29 cellular contexts compared by ENCODE assay signal in the genomic region with DNA sequence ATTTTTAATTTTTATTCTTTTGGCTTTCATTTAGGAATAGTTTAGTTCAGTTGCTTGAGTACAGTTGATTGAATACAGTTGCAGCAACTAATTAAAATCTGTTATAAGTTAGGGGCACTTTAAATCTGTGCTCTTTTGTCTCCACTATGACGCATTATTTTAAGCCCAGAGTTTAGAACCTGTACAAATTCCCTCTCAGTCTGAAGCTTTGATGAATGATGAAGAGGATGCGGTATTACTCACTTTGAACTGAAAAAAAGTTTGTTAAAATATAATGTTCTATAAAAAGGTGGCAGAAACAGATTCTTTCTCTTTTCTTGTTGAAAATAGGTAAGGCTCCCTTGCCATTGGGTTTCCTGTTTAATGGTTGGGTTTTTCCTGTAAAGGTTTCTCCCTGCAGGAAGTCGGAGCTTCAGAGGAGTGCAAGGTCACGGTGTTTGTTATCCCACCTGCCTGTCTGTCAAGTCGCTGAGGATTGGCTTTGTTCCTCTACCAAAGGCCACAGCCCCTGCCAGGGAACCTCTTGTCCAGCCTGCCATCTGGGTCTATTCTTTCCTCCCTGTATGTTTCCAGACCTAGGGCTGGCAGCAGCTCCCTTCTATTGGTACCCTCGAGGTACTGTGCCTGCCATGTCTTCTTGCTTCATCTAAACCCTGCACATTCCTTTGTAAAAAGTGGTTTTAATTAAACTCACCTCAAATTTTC. TPM values are rescaled to one million over a fixed set of nuclear protein-coding genes. Genes with fewer than 3 reads are reported as not detected.
DNase-seq lines count a peak whose midpoint lies in the region; ATAC-seq and TF ChIP-seq lines count a peak whose summit lies in the region.
"Had no signal": no experiment of that assay in that cellular context is flagged by ENCODE, and none has a peak within 500 bp of the region (broad histone marks: within the 10 kb centered on the region; RNA-seq: fewer than 3 reads in every experiment).

No MANE protein-coding gene starts in this region.

- no peaks in the 10 kb centered on the region for H3K9me3 ChIP-seq in HAP-1
- H3K9me3 ChIP-seq: BLaER1, gastroesophageal sphincter, MG63 had no signal

- ATAC-seq in GM23338 (peak; percentile 69), HG02840 (IDR thresholded peaks at IDR 0.05; ENCODE audit: low FRiP score, unreplicated experiment) (no peak)
- ATAC-seq: gastroesophageal sphincter; left cardiac atrium; Right ventricle myocardium inferior; stimulated activated memory B cell treated with anti-CD40 and anti-IgM and Interleukin-4, amounts not matched to agents 10 μg/mL and 1 μg/mL and 100 μg/mL, for 72 hours had no signal

- peaks cover 2% of the 10 kb centered on the region for H3K27me3 Mint-ChIP-seq in GM23338 (ENCODE audit: insufficient read depth, low read depth, poor library complexity)
- H3K27me3 Mint-ChIP-seq: type B pancreatic cell had no signal

- H3K36me3 Mint-ChIP-seq in GM23338 (ENCODE audit: low read depth), result no peaks in the 10 kb centered on the region
- H3K36me3 Mint-ChIP-seq: activated CD4-positive, alpha-beta memory T cell treated with anti-CD3 and anti-CD28 coated beads for 36 hours; immature natural killer cell; stimulated activated memory B cell treated with anti-CD40 and anti-IgM and Interleukin-4, amounts not matched to agents 10 μg/mL and 1 μg/mL and 100 μg/mL, for 72 hours; type B pancreatic cell had no signal

- H3K36me3 ChIP-seq in GM23338 (ENCODE audit: insufficient read depth), result no peaks in the 10 kb centered on the region
- no peaks in the 10 kb centered on the region for H3K36me3 ChIP-seq in HAP-1 (replicated peaks)
- H3K36me3 ChIP-seq: BLaER1, gastroesophageal sphincter, MG63 had no signal

- H3K4me2 ChIP-seq in GM23338, result no peak overlapping the region
- H3K4me2 ChIP-seq: BLaER1, hepatocyte, KMS-11 had no signal

- in situ Hi-C loops in HAP-1 (cut with MboI; ENCODE audit: low sequenced_read_pairs), result no loop called here

- peak overlapping the region; percentile 45; the same call in 1 of the 2 replicates for H2AFZ ChIP-seq in GM23338
- H2AFZ ChIP-seq: hepatocyte had no signal

- no peak overlapping the region for H3K27ac Mint-ChIP-seq in GM23338
- H3K27ac Mint-ChIP-seq: activated CD4-positive, alpha-beta memory T cell treated with anti-CD3 and anti-CD28 coated beads for 36 hours; immature natural killer cell; nephron; stimulated activated memory B cell treated with anti-CD40 and anti-IgM and Interleukin-4, amounts not matched to agents 10 μg/mL and 1 μg/mL and 100 μg/mL, for 72 hours; type B pancreatic cell had no signal

- no peaks in the 10 kb centered on the region for H3K9me3 Mint-ChIP-seq in GM23338
- H3K9me3 Mint-ChIP-seq: activated CD4-positive, alpha-beta memory T cell treated with anti-CD3 and anti-CD28 coated beads for 36 hours; immature natural killer cell; nephron; stimulated activated memory B cell treated with anti-CD40 and anti-IgM and Interleukin-4, amounts not matched to agents 10 μg/mL and 1 μg/mL and 100 μg/mL, for 72 hours; type B pancreatic cell had no signal

- H3K9me2 ChIP-seq in GM23338 (ENCODE audit: insufficient read depth), result no peaks in the 10 kb centered on the region

- H3F3A ChIP-seq in GM23338 (replicated peaks; ENCODE audit: low read depth), result no peaks in the 10 kb centered on the region

- peaks cover 12% of the 10 kb centered on the region for H3K4me1 Mint-ChIP-seq in GM23338
- H3K4me1 Mint-ChIP-seq: immature natural killer cell; nephron; stimulated activated memory B cell treated with anti-CD40 and anti-IgM and Interleukin-4, amounts not matched to agents 10 μg/mL and 1 μg/mL and 100 μg/mL, for 72 hours had no signal

- H3K79me2 ChIP-seq in GM23338 (replicated peaks; ENCODE audit: insufficient read depth), result no peaks in the 10 kb centered on the region
- H3K79me2 ChIP-seq: hepatocyte had no signal

- H4K20me1 ChIP-seq in GM23338 (replicated peaks; ENCODE audit: insufficient read depth), result no peaks in the 10 kb centered on the region
- H4K20me1 ChIP-seq: BLaER1 had no signal

- H3K4me3 ChIP-seq in GM23338 (no peak overlapping the region), HAP-1 (no peak overlapping the region)
- H3K4me3 ChIP-seq: BLaER1, dorsolateral prefrontal cortex, gastroesophageal sphincter, hepatocyte, MG63, skin epidermis had no signal

- H3K4me3 Mint-ChIP-seq in GM23338, result no peak overlapping the region
- H3K4me3 Mint-ChIP-seq: activated CD4-positive, alpha-beta memory T cell treated with anti-CD3 and anti-CD28 coated beads for 36 hours; immature natural killer cell; nephron; stimulated activated memory B cell treated with anti-CD40 and anti-IgM and Interleukin-4, amounts not matched to agents 10 μg/mL and 1 μg/mL and 100 μg/mL, for 72 hours; type B pancreatic cell had no signal

- TF ChIP-seq CTCF in GM23338 (conservative IDR thresholded peaks at IDR 0.05; ENCODE audit: low read depth in 2 of 2), result no peak

- peak; percentile 22 for DNase-seq in DMS153 (lab: John Stamatoyannopoulos, UW)
- DNase-seq in GM23338 (ENCODE audit: low spot score), result peak; percentile 28
- peak; percentile 64 for DNase-seq in SHP77 treated with DMSO at 0.1 percent for 48 hours (lab: John Stamatoyannopoulos, UW)
- DNase-seq in iPS-NIHi11 (ENCODE audit: low spot score), result peak; percentile 17
- DNase-seq in HAP-1 (ENCODE audit: low spot score in 2 of 2), result no peak
- DNase-seq in hepatic stellate cell (ENCODE audit: low spot score), result no peak
- DNase-seq: activated CD4-positive, alpha-beta memory T cell treated with anti-CD3 and anti-CD28 coated beads for 36 hours; activated CD4-positive, alpha-beta T cell treated with anti-CD3 and anti-CD28 coated beads for 1 hour; activated CD8-positive, alpha-beta memory T cell treated with anti-CD3 and anti-CD28 coated beads, Interleukin-2, amount 50 U/mL, for 4 hours; activated naive CD4-positive, alpha-beta T cell treated with Interleukin-2 at 50 U/mL for 16 hours; DMS79 treated with DMSO at 0.1 percent for 48 hours; dorsolateral prefrontal cortex; GDM1; immature natural killer cell; left cardiac atrium; MG63; NCI-H446 treated with DMSO at 0.1 percent for 48 hours; retina; substantia nigra had no signal

- H3K4me1 ChIP-seq in GM23338 (ENCODE audit: insufficient read depth) (peaks cover 3% of the 10 kb centered on the region; the same call in 1 of the 2 replicates), HAP-1 (no peaks in the 10 kb centered on the region)
- H3K4me1 ChIP-seq: BLaER1, gastroesophageal sphincter had no signal

- H3K27ac ChIP-seq in GM23338 (ENCODE audit: low read depth), result no peak overlapping the region
- H3K27ac ChIP-seq: BLaER1, dorsolateral prefrontal cortex, gastroesophageal sphincter, hepatocyte, KMS-11 had no signal

- H3K27me3 ChIP-seq in GM23338 (ENCODE audit: insufficient read depth) (no peaks in the 10 kb centered on the region), HAP-1 (ENCODE audit: low read depth) (peaks cover 11% of the 10 kb centered on the region)
- H3K27me3 ChIP-seq: BLaER1, gastroesophageal sphincter, hepatocyte, MG63 had no signal

RNA-seq across cellular contexts. Expression of gene FN1, which starts 43.8 kb away (rescaled TPM):
- 217 and 255 TPM in 2 replicates for total RNA-seq in GM23338 (2014; rRNA removed; shearing (Covaris generic))
- polyA plus RNA-seq in GM23338 (2016; fragmentation: Nextera tagmentation; extraction: Ambion mirVana), result 76.7 and 79.6 TPM in 2 replicates

Comparison
In these comparisons a context has a peak if more than half of its experiments do, and no peak if none do; other contexts are left out.
1. DNase-seq: peak in DMS153 (single experiment), GM23338 (single experiment), SHP77 treated with DMSO at 0.1 percent for 48 hours (single experiment) and iPS-NIHi11 (single experiment); none in HAP-1 (0 of 2) and hepatic stellate cell (single experiment).